ENCODE assay signal across 9 cellular contexts in genomic region chr7:50304911-50305621, GRCh38. TPM values are rescaled to one million over a fixed set of nuclear protein-coding genes. Genes with fewer than 3 reads are reported as not detected.
DNase-seq lines count a peak whose midpoint lies in the region; ATAC-seq lines count a peak whose summit lies in the region.
"Had no signal": no experiment of that assay in that cellular context is flagged by ENCODE, and none has a peak within 500 bp of the region (broad histone marks: within the 10 kb centered on the region; RNA-seq: fewer than 3 reads in every experiment).

No MANE protein-coding gene starts in this region.

- H3K4me3 ChIP-seq in GM08714 (ENCODE audit: low read length) (peak overlapping the region; percentile 98), subcutaneous abdominal adipose tissue (ENCODE audit: low read depth in 1 of 5, low read length in 5 of 5) (peak overlapping the region; percentile 51 to 69 (median 54))

- peak overlapping the region; percentile 97 for H3K27ac ChIP-seq in KOPT-K1 (ENCODE audit: low read depth, low read length, poor library complexity, severe bottlenecking)
- H3K27ac ChIP-seq in subcutaneous abdominal adipose tissue (ENCODE audit: low read depth, low read length), result no peak overlapping the region

- peak; percentile 41 for ATAC-seq in GM21423 (IDR thresholded peaks at IDR 0.05; ENCODE audit: unreplicated experiment)
- ATAC-seq in left lobe of liver, result peak; percentile 39

- no peaks in the 10 kb centered on the region for H3K9me3 ChIP-seq in KOPT-K1 (ENCODE audit: insufficient read depth, low read length, poor library complexity, severe bottlenecking)
- H3K9me3 ChIP-seq in subcutaneous abdominal adipose tissue (ENCODE audit: control insufficient read depth in 5 of 5, low read length in 5 of 5), result peaks cover 0 to 3% (median 0%) of the 10 kb centered on the region in 5 donors

- H3K4me1 ChIP-seq in subcutaneous abdominal adipose tissue (ENCODE audit: control insufficient read depth in 5 of 5, insufficient read depth in 5 of 5, low read length in 5 of 5), result peaks cover 0 to 25% (median 7%) of the 10 kb centered on the region in 5 donors

- H3K36me3 ChIP-seq in KOPT-K1 (ENCODE audit: insufficient read depth, low read length) (no peaks in the 10 kb centered on the region), subcutaneous abdominal adipose tissue (ENCODE audit: control insufficient read depth in 5 of 5, insufficient read depth in 5 of 5, low read length in 5 of 5) (no peaks in the 10 kb centered on the region)

- intact Hi-C loops in head of caudate nucleus (cut with DNase I), result no loop called here

- peak overlapping the region in 3 of 5 donors; percentile 21 to 45 (median 22) for H3K9ac ChIP-seq in subcutaneous abdominal adipose tissue (ENCODE audit: low read length in 5 of 5)

- peak; percentile 45 to 53 for DNase-seq in activated T-helper 1 cell treated with anti-CD3 and anti-CD28 coated beads, Interleukin-2, amount 50 U/mL, for 16 hours (ENCODE audit: low read depth in 1 of 2, low spot score in 1 of 2)
- no peak for DNase-seq in left lobe of liver (ENCODE audit: low spot score)
- no peak for DNase-seq in head of caudate nucleus
- no peak for DNase-seq in GM19240 (ENCODE audit: insufficient read length, low spot score)
- DNase-seq: IMR-90 had no signal

- peaks cover 4 to 23% (median 17%) of the 10 kb centered on the region in 5 donors for H3K27me3 ChIP-seq in subcutaneous abdominal adipose tissue (ENCODE audit: control insufficient read depth in 5 of 5, insufficient read depth in 4 of 5, low read length in 5 of 5)

RNA-seq across cellular contexts. Expression of gene IKZF1, which starts 0.6 kb away (rescaled TPM):
- total RNA-seq in left lobe of liver, result 2.8 TPM
- total RNA-seq: IMR-90 had no signal

Comparison
In these comparisons a context has a peak if more than half of its experiments do, and no peak if none do; other contexts are left out.
1. DNase-seq: peak in activated T-helper 1 cell treated with anti-CD3 and anti-CD28 coated beads, Interleukin-2, amount 50 U/mL, for 16 hours (2 of 2); none in left lobe of liver (single experiment), head of caudate nucleus (0 of 42) and GM19240 (single experiment).